10 cellular contexts compared by ENCODE assay signal in the genomic region with DNA sequence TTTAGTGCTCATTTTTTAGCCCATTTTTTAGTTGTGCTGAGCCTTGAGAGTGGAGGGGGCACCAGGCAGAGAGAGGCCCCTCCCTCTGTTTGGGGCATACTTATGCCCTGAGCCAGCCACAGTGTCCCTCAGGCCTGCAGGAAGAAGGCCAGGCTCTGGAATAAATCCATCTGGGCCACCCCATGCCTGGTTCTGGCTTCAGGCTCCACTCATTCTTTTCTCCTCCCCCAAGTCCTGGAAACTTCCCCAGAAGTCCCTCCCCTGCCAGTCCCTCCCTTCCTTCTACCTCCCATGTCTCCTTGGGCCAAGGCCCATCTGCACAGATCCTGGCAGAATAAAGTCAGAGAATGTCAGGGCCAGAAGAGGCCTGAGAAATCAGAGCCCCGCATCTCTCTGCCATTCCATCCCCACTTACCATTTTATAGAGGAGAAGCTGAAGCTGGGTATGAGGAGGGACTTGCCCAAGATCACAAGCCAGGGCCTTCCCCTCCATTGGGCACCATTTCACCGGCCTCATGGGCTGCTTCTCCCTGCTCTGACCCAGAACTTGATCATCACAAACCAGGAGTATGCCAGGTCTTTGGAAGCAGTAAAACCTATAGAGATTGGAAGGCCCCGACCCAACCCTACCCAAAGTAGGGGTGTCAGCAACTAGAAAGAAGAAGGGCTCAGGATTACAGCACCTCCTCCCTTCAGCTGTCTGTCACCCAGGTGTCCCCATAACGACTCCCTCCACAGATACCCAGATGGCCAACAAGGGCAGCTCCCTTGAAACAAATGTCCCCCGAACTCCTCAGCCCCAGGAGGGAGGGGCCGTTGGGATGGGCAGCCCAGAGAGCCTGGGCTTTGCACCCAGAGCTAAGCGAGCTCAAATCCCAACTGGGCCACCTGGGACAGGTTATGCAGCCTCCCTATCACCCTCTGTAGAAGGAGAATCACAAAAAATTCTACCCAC.
DNase-seq lines count a peak whose midpoint lies in the region; ATAC-seq and TF ChIP-seq lines count a peak whose summit lies in the region.
"Had no signal": no experiment of that assay in that cellular context is flagged by ENCODE, and none has a peak within 500 bp of the region (broad histone marks: within the 10 kb centered on the region; RNA-seq: fewer than 3 reads in every experiment).

No MANE protein-coding gene starts in this region.

- POLR2A ChIA-PET in WTC11 (lab: Charles Lee): no interaction called here

- H3K36me3 Mint-ChIP-seq in brain: no peaks in the 10 kb centered on the region
- peaks cover 3% of the 10 kb centered on the region; the same call in 1 of the 2 replicates for H3K36me3 Mint-ChIP-seq in WTC11

- H3K9ac ChIP-seq in KMS-11 (peak overlapping the region; percentile 61; the same call in 1 of the 2 replicates), stomach smooth muscle (ENCODE audit: low read length in 2 of 2) (peak overlapping the region in 1 of 2 donors; percentile 5)

- H3K27ac ChIP-seq in KMS-11 (peak overlapping the region; percentile 87), stomach smooth muscle (ENCODE audit: low read length) (peak overlapping the region; percentile 66)
- H3K27ac ChIP-seq: WERI-Rb-1 had no signal

- H3K27me3 ChIP-seq in KMS-11 (ENCODE audit: insufficient read depth, low read depth): no peaks in the 10 kb centered on the region
- H3K27me3 ChIP-seq in stomach smooth muscle (ENCODE audit: control insufficient read depth in 1 of 2, insufficient read depth in 2 of 2, low read length in 2 of 2): no peaks in the 10 kb centered on the region

- H3K4me2 ChIP-seq in KMS-11: peak overlapping the region; percentile 90

- ATAC-seq in GM21717 (IDR thresholded peaks at IDR 0.05; ENCODE audit: unreplicated experiment) (no peak), GM19324 (IDR thresholded peaks at IDR 0.05; ENCODE audit: low FRiP score, unreplicated experiment) (no peak), WTC11 (no peak)

- H3K79me2 ChIP-seq in KMS-11 (ENCODE audit: insufficient read depth, low read depth): no peaks in the 10 kb centered on the region

- H2AFZ ChIP-seq in KMS-11 (ENCODE audit: low read depth): peak overlapping the region; percentile 34; the same call in 1 of the 2 replicates

- H3K27me3 Mint-ChIP-seq in brain: no peaks in the 10 kb centered on the region
- no peaks in the 10 kb centered on the region; the same call in 1 of the 2 replicates for H3K27me3 Mint-ChIP-seq in WTC11 (ENCODE audit: low read depth)

- DNase-seq in islet precursor cell: peak; percentile 63
- no peak for DNase-seq in NCI-H2081 (lab: John Stamatoyannopoulos, UW)
- DNase-seq in WTC11 (ENCODE audit: low spot score): no peak
- DNase-seq: glutamatergic neuron, WERI-Rb-1 had no signal

- H4K20me1 ChIP-seq in KMS-11 (ENCODE audit: insufficient read depth): no peaks in the 10 kb centered on the region

- H3K4me1 Mint-ChIP-seq in brain (peaks cover 62% of the 10 kb centered on the region), WTC11 (peaks cover 7% of the 10 kb centered on the region)

- H3K27ac Mint-ChIP-seq in brain (peak overlapping the region; percentile 92 to 98 (median 97)), WTC11 (no peak overlapping the region)

- no peak for TF ChIP-seq CTCF in KMS-11 (conservative IDR thresholded peaks at IDR 0.05; ENCODE audit: low read depth, low read length)
- TF ChIP-seq CTCF in brain (conservative IDR thresholded peaks at IDR 0.05): no peak
- no peak for TF ChIP-seq CTCF in WTC11 (IDR thresholded peaks at IDR 0.05)

- H3K4me3 ChIP-seq in KMS-11 (IDR thresholded peaks at IDR 0.05; ENCODE audit: insufficient read depth, low read depth, low read length) (peak overlapping the region; percentile 2), stomach smooth muscle (ENCODE audit: low read length in 2 of 2) (peak overlapping the region in 1 of 2 donors; percentile 8)

- H3K4me1 ChIP-seq in KMS-11 (ENCODE audit: low read depth, poor library complexity, severe bottlenecking) (peaks cover 99% of the 10 kb centered on the region), stomach smooth muscle (ENCODE audit: control insufficient read depth, insufficient read depth, low read length) (peaks cover 48% of the 10 kb centered on the region)

- H3K4me3 Mint-ChIP-seq in brain (peak overlapping the region in 4 of 5 experiments; percentile 10 to 54 (median 34)), WTC11 (no peak overlapping the region)

- H3K9me3 Mint-ChIP-seq in brain (peaks cover 0 to 2% (median 0%) of the 10 kb centered on the region in 5 experiments), WTC11 (peaks cover 4% of the 10 kb centered on the region)

- H3K36me3 ChIP-seq in KMS-11 (ENCODE audit: insufficient read depth) (no peaks in the 10 kb centered on the region), stomach smooth muscle (ENCODE audit: control insufficient read depth in 2 of 2, insufficient read depth in 2 of 2, low read length in 2 of 2) (no peaks in the 10 kb centered on the region)
- H3K36me3 ChIP-seq: WERI-Rb-1 had no signal

- CTCF ChIA-PET in WTC11 (lab: Charles Lee): no interaction called here

- no peaks in the 10 kb centered on the region for H3K9me3 ChIP-seq in stomach smooth muscle (ENCODE audit: control insufficient read depth in 2 of 2, low read length in 2 of 2)

TF ChIP-seq in WTC11, 78 proteins besides CTCF, POLR2A, EP300 and RAD21:
- no peak for TF ChIP-seq FOXK1 (CRISPR knock-in tag; IDR thresholded peaks at IDR 0.05)
- TF ChIP-seq EMX1 (CRISPR knock-in tag; IDR thresholded peaks at IDR 0.05): no peak
